Comparison of ENCODE assay signal across 31 cellular contexts in genomic region chr3:39460677-39461076, GRCh38. TPM values are rescaled to one million over a fixed set of nuclear protein-coding genes. Genes with fewer than 3 reads are reported as not detected.
DNase-seq lines count a peak whose midpoint lies in the region; ATAC-seq and TF ChIP-seq lines count a peak whose summit lies in the region.
"Had no signal": no experiment of that assay in that cellular context is flagged by ENCODE, and none has a peak within 500 bp of the region (broad histone marks: within the 10 kb centered on the region; RNA-seq: fewer than 3 reads in every experiment).

No MANE protein-coding gene starts in this region.

- no peak overlapping the region for H3K4me3 ChIP-seq in Caco-2 (ENCODE audit: low read depth, low read length)
- H3K4me3 ChIP-seq: hepatocyte, MG63, right atrium auricular region, spleen had no signal

- CTCF ChIA-PET in Caco-2 (lab: Charles Lee) = no interaction called here

- H3K27ac Mint-ChIP-seq in Caco-2 (ENCODE audit: unreplicated experiment) = no peak overlapping the region
- H3K27ac Mint-ChIP-seq: activated naive CD4-positive, alpha-beta T cell treated with anti-CD3 and anti-CD28 coated beads, Interleukin-2, amount 50 U/mL, for 24 hours; mesothelial cell of epicardium; natural killer cell had no signal

- DNase-seq in NCI-H526 treated with DMSO at 0.1 percent for 48 hours (lab: John Stamatoyannopoulos, UW) = peak; percentile 12
- DNase-seq in fibroblast of peridontal ligament (ENCODE audit: extremely low read depth) = peak; percentile 5
- peak; percentile 84 for DNase-seq in midbrain (lab: John Stamatoyannopoulos, UW)
- peak in 43 of 49 donors; percentile 11 to 90 (median 54) for DNase-seq in substantia nigra (lab: John Stamatoyannopoulos, UW)
- DNase-seq in NCI-H524 (lab: John Stamatoyannopoulos, UW) = no peak
- no peak for DNase-seq in Caco-2
- DNase-seq: aorta; cortex of kidney; foreskin keratinocyte; KG1; left ventricle myocardium superior; MG63; natural killer cell; NCI-H1417; NCI-H2171; NCI-H510A; NK-92 treated with Interleukin-12 subunit alpha and Interleukin-12 subunit beta, amount 100 ng/mL, for 24 hours; SHP77; spleen; T1000; WERI-Rb-1 had no signal

- POLR2A ChIA-PET in Caco-2 (lab: Charles Lee) = no interaction called here

- intact Hi-C loops in Caco-2 (cut with micrococcal nuclease; ENCODE audit: unreplicated experiment) = no loop called here

- H3K4me3 Mint-ChIP-seq in Caco-2 (ENCODE audit: unreplicated experiment) = no peak overlapping the region
- H3K4me3 Mint-ChIP-seq: activated naive CD4-positive, alpha-beta T cell treated with anti-CD3 and anti-CD28 coated beads, Interleukin-2, amount 50 U/mL, for 24 hours; mesothelial cell of epicardium; natural killer cell had no signal

- peaks cover 8% of the 10 kb centered on the region for H3K36me3 Mint-ChIP-seq in Caco-2 (ENCODE audit: insufficient read depth, unreplicated experiment)
- H3K36me3 Mint-ChIP-seq: activated naive CD4-positive, alpha-beta T cell treated with anti-CD3 and anti-CD28 coated beads, Interleukin-2, amount 50 U/mL, for 24 hours; mesothelial cell of epicardium; natural killer cell had no signal

- H3K27me3 Mint-ChIP-seq in Caco-2 (ENCODE audit: insufficient read depth, unreplicated experiment) = peaks cover 11% of the 10 kb centered on the region

- no peaks in the 10 kb centered on the region for H3K27me3 ChIP-seq in Caco-2 (replicated peaks; ENCODE audit: control insufficient read depth, insufficient read depth, low read length)
- H3K27me3 ChIP-seq: hepatocyte, MG63, right atrium auricular region had no signal

- no peaks in the 10 kb centered on the region for H3K9me3 Mint-ChIP-seq in Caco-2 (ENCODE audit: unreplicated experiment)
- H3K9me3 Mint-ChIP-seq: activated naive CD4-positive, alpha-beta T cell treated with anti-CD3 and anti-CD28 coated beads, Interleukin-2, amount 50 U/mL, for 24 hours; mesothelial cell of epicardium; natural killer cell had no signal

- TF ChIP-seq CTCF in Caco-2 (IDR thresholded peaks at IDR 0.05; ENCODE audit: insufficient read depth in 1 of 2, low read depth in 1 of 2, low read length in 1 of 2, severe bottlenecking in 1 of 2, unreplicated experiment in 1 of 2) = no peak

- no peaks in the 10 kb centered on the region for H3K36me3 ChIP-seq in Caco-2 (ENCODE audit: control insufficient read depth, insufficient read depth, low read length)
- H3K36me3 ChIP-seq: MG63, right atrium auricular region, spleen, WERI-Rb-1 had no signal

- H3K27ac ChIP-seq in substantia nigra (ENCODE audit: low read depth, low read length, poor library complexity, severe bottlenecking) = peak overlapping the region; percentile 98
- H3K27ac ChIP-seq: C4-2B, foreskin keratinocyte, hepatocyte, right atrium auricular region, spleen, WERI-Rb-1 had no signal

- ATAC-seq in HG02623 (IDR thresholded peaks at IDR 0.05; ENCODE audit: unreplicated experiment) = no peak
- no peak for ATAC-seq in activated CD4-positive, CD25-positive, alpha-beta regulatory T cell treated with anti-CD3 and anti-CD28 coated beads, Interleukin-2, amount 50 U/mL, for 24 hours
- ATAC-seq: esophagus mucosa, foreskin keratinocyte, left ventricle myocardium superior, natural killer cell had no signal

- BruUV-seq in Caco-2 (replicated peaks; lab: Mats Ljungman, UMichigan) = no TSS peak

- H3K4me1 Mint-ChIP-seq in Caco-2 (ENCODE audit: low read depth, unreplicated experiment) = no peaks in the 10 kb centered on the region
- H3K4me1 Mint-ChIP-seq: activated naive CD4-positive, alpha-beta T cell treated with anti-CD3 and anti-CD28 coated beads, Interleukin-2, amount 50 U/mL, for 24 hours; mesothelial cell of epicardium; natural killer cell had no signal

- H3K4me1 ChIP-seq in Caco-2 = peaks cover 8% of the 10 kb centered on the region; the same call in 1 of the 2 replicates
- H3K4me1 ChIP-seq: foreskin keratinocyte, right atrium auricular region, spleen had no signal

- H3K9me3 ChIP-seq in Caco-2 = no peaks in the 10 kb centered on the region
- H3K9me3 ChIP-seq: MG63, right atrium auricular region, spleen had no signal

RNA-seq across cellular contexts. Expression of gene MOBP, which starts 6.8 kb away (rescaled TPM):
- 0.27 and 0.60 TPM in 2 replicates for total RNA-seq in Caco-2 (2022)
- total RNA-seq: Daoy, esophagus mucosa, foreskin keratinocyte, left ventricle myocardium superior, mesothelial cell of epicardium, natural killer cell, osteoblast had no signal

RNA-seq across cellular contexts. Expression of gene RPSA, which starts 54.2 kb away (rescaled TPM):
- 1,548 and 1,562 TPM in 2 replicates for total RNA-seq in Caco-2 (2022)

Comparison
In these comparisons a context has a peak if more than half of its experiments do, and no peak if none do; other contexts are left out.
1. DNase-seq: peak in NCI-H526 treated with DMSO at 0.1 percent for 48 hours (single experiment), fibroblast of peridontal ligament (single experiment), midbrain (single experiment) and substantia nigra (43 of 49); none in NCI-H524 (0 of 2) and Caco-2 (0 of 2).